ENCODE assay signal across 7 cellular contexts in genomic region chr19:38386968-38387549, GRCh38. TPM values are rescaled to one million over a fixed set of nuclear protein-coding genes. Genes with fewer than 3 reads are reported as not detected.
DNase-seq lines count a peak whose midpoint lies in the region; ATAC-seq and TF ChIP-seq lines count a peak whose summit lies in the region.
"Had no signal": no experiment of that assay in that cellular context is flagged by ENCODE, and none has a peak within 500 bp of the region (broad histone marks: within the 10 kb centered on the region; RNA-seq: fewer than 3 reads in every experiment).

No MANE protein-coding gene starts in this region.

- H3K9me3 ChIP-seq in hepatocyte (ENCODE audit: low read depth) = no peaks in the 10 kb centered on the region

- DNase-seq in hepatocyte (ENCODE audit: low spot score) = peak; percentile 25
- DNase-seq in NCI-H2171 (lab: John Stamatoyannopoulos, UW) = no peak

- H3K36me3 ChIP-seq in ACC112 (ENCODE audit: insufficient read depth, low read length) = no peaks in the 10 kb centered on the region
- no peaks in the 10 kb centered on the region for H3K36me3 ChIP-seq in hepatocyte (replicated peaks; ENCODE audit: insufficient read depth, low read depth)

- peaks cover 14% of the 10 kb centered on the region for H3K4me1 ChIP-seq in ACC112 (ENCODE audit: control insufficient read depth, insufficient read depth, low read length, unreplicated experiment)
- peaks cover 12% of the 10 kb centered on the region for H3K4me1 ChIP-seq in hepatocyte (ENCODE audit: insufficient read depth)

- H3K4me3 ChIP-seq in ACC112 (ENCODE audit: low read depth, low read length) = peak overlapping the region; percentile 88
- no peak overlapping the region for H3K4me3 ChIP-seq in hepatocyte

- H2AFZ ChIP-seq in ACC112 (ENCODE audit: low read length, unreplicated experiment) (no peak overlapping the region), hepatocyte (no peak overlapping the region)

- H3K27ac ChIP-seq in ACC112 (ENCODE audit: low read depth, low read length) (0 out of 2 replicates have a peak overlapping the region, but pooled peaks have one; percentile 52), hepatocyte (peak overlapping the region; percentile 84)

- H3K27me3 ChIP-seq in ACC112 (ENCODE audit: insufficient read depth, low read length) = no peaks in the 10 kb centered on the region
- no peaks in the 10 kb centered on the region for H3K27me3 ChIP-seq in hepatocyte

- no peak for TF ChIP-seq CTCF in hepatocyte (IDR thresholded peaks at IDR 0.05; ENCODE audit: poor library complexity)

- WGBS in hepatocyte (ENCODE audit: low lambda C conversion rate, missing lambda C conversion rate) = 39% methylated on average over 28 of the region's 37 CpGs

- no peaks in the 10 kb centered on the region for H4K20me1 ChIP-seq in hepatocyte (ENCODE audit: insufficient read depth, poor library complexity, severe bottlenecking)

- H3K4me2 ChIP-seq in hepatocyte = peak overlapping the region; percentile 94

- ATAC-seq in GM21528 (IDR thresholded peaks at IDR 0.05; ENCODE audit: low FRiP score, unreplicated experiment) (no peak), HG02938 (IDR thresholded peaks at IDR 0.05; ENCODE audit: unreplicated experiment) (no peak)

- H3K79me2 ChIP-seq in ACC112 (ENCODE audit: control insufficient read depth, insufficient read depth, low read length, unreplicated experiment) (peaks cover 11% of the 10 kb centered on the region), hepatocyte (no peaks in the 10 kb centered on the region)

- H3K9me2 ChIP-seq in hepatocyte (replicated peaks; ENCODE audit: insufficient read depth) = no peaks in the 10 kb centered on the region

TF ChIP-seq in PFSK-1, 5 proteins besides CTCF, POLR2A, EP300 and RAD21:
- TF ChIP-seq TAF1 (IDR thresholded peaks at IDR 0.05; ENCODE audit: borderline replicate concordance, insufficient read depth, low read length) (no peak), SIN3A (IDR thresholded peaks at IDR 0.05; ENCODE audit: borderline replicate concordance, insufficient read depth, low read length) (peak; percentile 17; the same call in 1 of the 2 replicates)

RNA-seq across cellular contexts. Expression of gene GGN, which starts 0.8 kb away (rescaled TPM):
- polyA plus RNA-seq in PFSK-1 (2012; ENCODE audit: insufficient read length, low read depth) = 8.6 TPM
- 0.12 and 0.60 TPM in 2 replicates for total RNA-seq in hepatocyte
- polyA plus RNA-seq in hepatocyte = 1.1 and 1.6 TPM in 2 replicates
- total RNA-seq: lung microvascular endothelial cell had no signal

RNA-seq across cellular contexts. Expression of gene SPRED3, which starts 1.4 kb away (rescaled TPM):
- polyA plus RNA-seq in PFSK-1 (2012; ENCODE audit: insufficient read length, low read depth) = 55.7 TPM
- 0.68 and 4.0 TPM in 2 replicates for total RNA-seq in hepatocyte
- polyA plus RNA-seq in hepatocyte = 2.3 and 3.9 TPM in 2 replicates

RNA-seq across cellular contexts. Expression of gene PSMD8, which starts 12.7 kb away (rescaled TPM):
- 529 TPM for polyA plus RNA-seq in PFSK-1 (2012; ENCODE audit: insufficient read length, low read depth)
- total RNA-seq in hepatocyte = 250 and 263 TPM in 2 replicates
- polyA plus RNA-seq in hepatocyte = 278 and 312 TPM in 2 replicates

RNA-seq across cellular contexts. Expression of gene FAM98C, which starts 15.8 kb away (rescaled TPM):
- polyA plus RNA-seq in PFSK-1 (2012; ENCODE audit: insufficient read length, low read depth) = 24.9 TPM
- 9.9 and 17.3 TPM in 2 replicates for total RNA-seq in hepatocyte
- 20.2 and 27.7 TPM in 2 replicates for polyA plus RNA-seq in hepatocyte

RNA-seq across cellular contexts. Expression of gene RASGRP4, which starts 39.0 kb away (rescaled TPM):
- polyA plus RNA-seq in PFSK-1 (2012; ENCODE audit: insufficient read length, low read depth) = not detected
- total RNA-seq in hepatocyte = 0.07 and 0.36 TPM in 2 replicates
- 0.44 TPM in 1 of 2 replicates, not detected in the other for polyA plus RNA-seq in hepatocyte
- total RNA-seq: lung microvascular endothelial cell had no signal
